In the genomic region with DNA sequence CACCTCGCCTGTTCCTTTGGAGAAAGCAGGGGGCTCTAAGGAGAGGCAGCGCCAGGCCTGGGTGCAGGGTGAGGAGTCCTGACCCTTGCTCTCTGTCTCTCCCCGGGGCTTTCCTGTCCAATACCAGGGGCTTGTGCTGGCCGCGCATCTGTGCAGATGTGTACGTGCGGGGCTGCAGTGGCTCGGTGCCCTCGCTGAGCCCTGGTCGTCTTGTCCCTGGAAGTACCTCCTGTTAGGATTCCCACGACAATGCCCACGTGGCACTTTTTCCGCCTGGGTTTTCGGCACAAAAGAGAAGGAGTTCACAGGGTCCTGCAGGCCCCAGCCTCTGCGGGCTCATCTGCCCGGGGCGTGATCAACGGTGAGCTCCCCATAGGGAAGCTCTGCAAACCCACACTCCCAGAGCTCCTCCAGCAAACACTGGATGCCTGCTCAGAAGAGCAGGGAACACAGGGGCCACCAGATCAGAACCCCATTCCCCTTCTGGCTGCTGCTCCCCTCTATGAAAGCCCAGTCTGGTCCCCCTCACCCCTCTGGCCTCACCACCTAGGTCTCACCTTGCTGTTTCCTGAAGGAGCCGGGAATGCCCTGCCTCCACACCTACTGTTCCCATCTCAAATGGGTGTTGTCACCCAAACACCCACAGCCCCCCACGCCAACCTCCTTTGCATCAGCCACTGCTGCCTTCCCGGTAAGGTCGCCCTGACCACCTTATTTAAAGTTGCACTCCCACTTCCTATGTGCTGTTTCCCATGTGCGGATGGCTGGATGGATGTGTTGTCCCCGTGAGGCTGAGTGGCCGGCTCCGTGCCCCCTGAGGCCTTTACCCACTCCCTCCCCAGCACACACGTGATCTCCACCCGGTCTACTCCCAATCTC, we compare ENCODE assay signal across 23 cellular contexts.
"Had no signal": no experiment of that assay in that cellular context is flagged by ENCODE, and none has a peak within 500 bp of the region (broad histone marks: within the 10 kb centered on the region; RNA-seq: fewer than 3 reads in every experiment).

No MANE protein-coding gene starts in this region.

- ATAC-seq: activated CD4-positive, alpha-beta T cell treated with anti-CD3 and anti-CD28 coated beads for 36 hours; activated CD8-positive, alpha-beta memory T cell treated with anti-CD3 and anti-CD28 coated beads, Interleukin-2, amount 10 ng/mL, durations not matched to agents 7 days and 5 days; activated CD8-positive, alpha-beta T cell treated with anti-CD3 and anti-CD28 coated beads, Interleukin-2, amount 10 ng/mL, durations not matched to agents 7 days and 5 days; activated naive CD8-positive, alpha-beta T cell treated with anti-CD3 and anti-CD28 coated beads, Interleukin-2, amount 50 U/mL, for 24 hours; left ventricle myocardium superior; right cardiac atrium had no signal

- H3K9me3 ChIP-seq: upper lobe of left lung had no signal

- H3K36me3 Mint-ChIP-seq: activated CD8-positive, alpha-beta memory T cell treated with anti-CD3 and anti-CD28 coated beads, Interleukin-2, amount 10 ng/mL, durations not matched to agents 7 days and 5 days; activated naive CD4-positive, alpha-beta T cell treated with anti-CD3 and anti-CD28 coated beads, Interleukin-2, amount 50 U/mL, for 24 hours; mesothelial cell of epicardium had no signal

- H3K4me3 Mint-ChIP-seq: activated CD4-positive, alpha-beta T cell treated with anti-CD3 and anti-CD28 coated beads for 36 hours; activated CD8-positive, alpha-beta memory T cell treated with anti-CD3 and anti-CD28 coated beads, Interleukin-2, amount 10 ng/mL, durations not matched to agents 7 days and 5 days; activated CD8-positive, alpha-beta T cell treated with anti-CD3 and anti-CD28 coated beads, Interleukin-2, amount 10 ng/mL, durations not matched to agents 7 days and 5 days; activated naive CD4-positive, alpha-beta T cell treated with anti-CD3 and anti-CD28 coated beads, Interleukin-2, amount 50 U/mL, for 24 hours; activated naive CD8-positive, alpha-beta T cell treated with anti-CD3 and anti-CD28 coated beads, Interleukin-2, amount 50 U/mL, for 24 hours; dendritic cell treated with granulocyte-macrophage colony-stimulating factor and Interleukin-4, amounts not matched to agents 40 ng/mL and 50 ng/mL, for 4 days; mesothelial cell of epicardium; naive B cell had no signal

- H3K27me3 ChIP-seq: upper lobe of left lung had no signal

- H3K4me3 ChIP-seq: upper lobe of left lung had no signal

- H3K4me1 Mint-ChIP-seq: activated CD4-positive, alpha-beta T cell treated with anti-CD3 and anti-CD28 coated beads for 36 hours; activated CD8-positive, alpha-beta memory T cell treated with anti-CD3 and anti-CD28 coated beads, Interleukin-2, amount 10 ng/mL, durations not matched to agents 7 days and 5 days; activated naive CD4-positive, alpha-beta T cell treated with anti-CD3 and anti-CD28 coated beads, Interleukin-2, amount 50 U/mL, for 24 hours; activated naive CD8-positive, alpha-beta T cell treated with anti-CD3 and anti-CD28 coated beads, Interleukin-2, amount 50 U/mL, for 24 hours; mesothelial cell of epicardium; naive B cell had no signal

- H3K27ac Mint-ChIP-seq: activated CD4-positive, alpha-beta T cell treated with anti-CD3 and anti-CD28 coated beads for 36 hours; activated CD8-positive, alpha-beta memory T cell treated with anti-CD3 and anti-CD28 coated beads, Interleukin-2, amount 10 ng/mL, durations not matched to agents 7 days and 5 days; activated CD8-positive, alpha-beta T cell treated with anti-CD3 and anti-CD28 coated beads, Interleukin-2, amount 10 ng/mL, durations not matched to agents 7 days and 5 days; activated naive CD4-positive, alpha-beta T cell treated with anti-CD3 and anti-CD28 coated beads, Interleukin-2, amount 50 U/mL, for 24 hours; activated naive CD8-positive, alpha-beta T cell treated with anti-CD3 and anti-CD28 coated beads, Interleukin-2, amount 50 U/mL, for 24 hours; activated T-helper 2 cell treated with anti-CD3 and anti-CD28 coated beads, Interferon-gamma antibody, Interleukin-2, Interleukin-4, amounts not matched to agents 10 μg/mL and 5 μg/mL and 100 μg/mL, durations not matched to agents 14 hours and 24 hours and 36 hours; dendritic cell treated with granulocyte-macrophage colony-stimulating factor and Interleukin-4, amounts not matched to agents 40 ng/mL and 50 ng/mL, for 4 days; mesothelial cell of epicardium had no signal

- DNase-seq: activated CD4-positive, alpha-beta T cell treated with anti-CD3 and anti-CD28 coated beads for 36 hours; activated CD4-positive, CD25-positive, alpha-beta regulatory T cell; activated CD8-positive, alpha-beta memory T cell treated with anti-CD3 and anti-CD28 coated beads, Interleukin-2, amount 10 ng/mL, durations not matched to agents 7 days and 5 days; activated CD8-positive, alpha-beta T cell treated with anti-CD3 and anti-CD28 coated beads, Interleukin-2, amount 10 ng/mL, durations not matched to agents 7 days and 5 days; activated naive CD8-positive, alpha-beta T cell treated with anti-CD3 and anti-CD28 coated beads, Interleukin-2, amount 50 U/mL, for 24 hours; activated T-cell treated with anti-CD3 and anti-CD28 coated beads, Interleukin-2, amount 50 U/mL, for 48 hours; central memory CD4-positive, alpha-beta T cell; effector CD4-positive, alpha-beta T cell; islet precursor cell; left ventricle myocardium superior; mammary epithelial cell; naive B cell; occipital lobe; right cardiac atrium; stimulated activated CD4-positive, alpha-beta T cell treated with anti-CD3 and anti-CD28 coated beads, Interleukin-15, amount 100 ng/mL, for 24 hours; stimulated activated CD4-positive, alpha-beta T cell treated with anti-CD3 and anti-CD28 coated beads, Interleukin-2, amount 100 ng/mL, for 24 hours; stimulated activated naive CD4-positive, alpha-beta T cell had no signal

- H3K4me1 ChIP-seq: upper lobe of left lung had no signal

- H3K27ac ChIP-seq: upper lobe of left lung had no signal

- FAIRE-seq: frontal cortex had no signal

- H3K9me3 Mint-ChIP-seq: activated naive CD4-positive, alpha-beta T cell treated with anti-CD3 and anti-CD28 coated beads, Interleukin-2, amount 50 U/mL, for 24 hours; activated naive CD8-positive, alpha-beta T cell treated with anti-CD3 and anti-CD28 coated beads, Interleukin-2, amount 50 U/mL, for 24 hours; activated T-helper 2 cell treated with anti-CD3 and anti-CD28 coated beads, Interferon-gamma antibody, Interleukin-2, Interleukin-4, amounts not matched to agents 10 μg/mL and 5 μg/mL and 100 μg/mL, durations not matched to agents 14 hours and 24 hours and 36 hours had no signal

- H3K36me3 ChIP-seq: upper lobe of left lung had no signal
